Comparison of ENCODE assay signal across 1 cellular context in genomic region chr17:40362696-40363479, GRCh38.
TF ChIP-seq lines count a peak whose summit lies in the region.

No MANE protein-coding gene starts in this region.

TF ChIP-seq in A549, 52 proteins besides CTCF, POLR2A, EP300 and RAD21 (continued from another document):
- TF ChIP-seq USF2 (IDR thresholded peaks at IDR 0.05) (no peak), EHF (CRISPR knock-in tag; IDR thresholded peaks at IDR 0.05) (0 out of 2 replicates have a peak, but pooled peaks have one; percentile 51), SMC3 (IDR thresholded peaks at IDR 0.05) (peak; percentile 89), HEYL (CRISPR knock-in tag; IDR thresholded peaks at IDR 0.05) (no peak), ATOH8 (CRISPR knock-in tag; IDR thresholded peaks at IDR 0.05; ENCODE audit: low read depth) (no peak), HOXA7 (CRISPR knock-in tag; IDR thresholded peaks at IDR 0.05) (no peak), NR3C1 (IDR thresholded peaks at IDR 0.05) (no peak), E2F6 (IDR thresholded peaks at IDR 0.05; ENCODE audit: borderline replicate concordance, low read depth) (peak; percentile 91), SREBF2 (IDR thresholded peaks at IDR 0.05) (no peak), ZC3H11A (IDR thresholded peaks at IDR 0.05) (no peak), POLR2AphosphoS2 (conservative IDR thresholded peaks at IDR 0.05; ENCODE audit: low read length) (no peak), CBX8 (IDR thresholded peaks at IDR 0.05) (no peak), CHD2 (IDR thresholded peaks at IDR 0.05; ENCODE audit: low read length, partially characterized antibody) (peak; percentile 80), EHMT2 (IDR thresholded peaks at IDR 0.05; ENCODE audit: low read depth) (no peak), MAZ (IDR thresholded peaks at IDR 0.05; ENCODE audit: borderline replicate concordance, low read depth, low read length) (0 out of 2 replicates have a peak, but pooled peaks have one; percentile 78), RNF2 (IDR thresholded peaks at IDR 0.05; ENCODE audit: borderline replicate concordance, low read depth) (no peak; the same call in 1 of the 2 replicates), HOXB5 (CRISPR knock-in tag; IDR thresholded peaks at IDR 0.05) (no peak), FOSL2 (IDR thresholded peaks at IDR 0.05) (no peak), FOSL2 (CRISPR knock-in tag; IDR thresholded peaks at IDR 0.05) (no peak), CBX2 (IDR thresholded peaks at IDR 0.05; ENCODE audit: borderline replicate concordance, low read depth) (no peak), MAFK (IDR thresholded peaks at IDR 0.05; ENCODE audit: partially characterized antibody) (no peak), ESRRA (IDR thresholded peaks at IDR 0.05; ENCODE audit: borderline replicate concordance, low read length) (no peak), REST (IDR thresholded peaks at IDR 0.05) (peak; percentile 61), FOXS1 (CRISPR knock-in tag; IDR thresholded peaks at IDR 0.05) (0 out of 2 replicates have a peak, but pooled peaks have one; percentile 54), CHD4 (IDR thresholded peaks at IDR 0.05; ENCODE audit: borderline replicate concordance) (no peak), ZSCAN20 (CRISPR knock-in tag; IDR thresholded peaks at IDR 0.05) (no peak), JUN (IDR thresholded peaks at IDR 0.05) (peak; percentile 54 to 89; a peak in 4 of 5 replicates), HOXB13 (CRISPR knock-in tag; IDR thresholded peaks at IDR 0.05; ENCODE audit: low read depth) (no peak), MAX (IDR thresholded peaks at IDR 0.05) (peak; percentile 93), TFCP2L1 (CRISPR knock-in tag; IDR thresholded peaks at IDR 0.05) (no peak), BHLHE40 (IDR thresholded peaks at IDR 0.05; ENCODE audit: low read depth, low read length) (no peak)
- TF ChIP-seq, protein P1, sequence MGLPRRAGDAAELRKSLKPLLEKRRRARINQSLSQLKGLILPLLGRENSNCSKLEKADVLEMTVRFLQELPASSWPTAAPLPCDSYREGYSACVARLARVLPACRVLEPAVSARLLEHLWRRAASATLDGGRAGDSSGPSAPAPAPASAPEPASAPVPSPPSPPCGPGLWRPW (IDR thresholded peaks at IDR 0.05), result no peak
- TF ChIP-seq, protein P2, sequence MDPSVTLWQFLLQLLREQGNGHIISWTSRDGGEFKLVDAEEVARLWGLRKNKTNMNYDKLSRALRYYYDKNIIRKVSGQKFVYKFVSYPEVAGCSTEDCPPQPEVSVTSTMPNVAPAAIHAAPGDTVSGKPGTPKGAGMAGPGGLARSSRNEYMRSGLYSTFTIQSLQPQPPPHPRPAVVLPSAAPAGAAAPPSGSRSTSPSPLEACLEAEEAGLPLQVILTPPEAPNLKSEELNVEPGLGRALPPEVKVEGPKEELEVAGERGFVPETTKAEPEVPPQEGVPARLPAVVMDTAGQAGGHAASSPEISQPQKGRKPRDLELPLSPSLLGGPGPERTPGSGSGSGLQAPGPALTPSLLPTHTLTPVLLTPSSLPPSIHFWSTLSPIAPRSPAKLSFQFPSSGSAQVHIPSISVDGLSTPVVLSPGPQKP (IDR thresholded peaks at IDR 0.05; ENCODE audit: low read depth, low read length), result no peak
- TF ChIP-seq, protein P3, sequence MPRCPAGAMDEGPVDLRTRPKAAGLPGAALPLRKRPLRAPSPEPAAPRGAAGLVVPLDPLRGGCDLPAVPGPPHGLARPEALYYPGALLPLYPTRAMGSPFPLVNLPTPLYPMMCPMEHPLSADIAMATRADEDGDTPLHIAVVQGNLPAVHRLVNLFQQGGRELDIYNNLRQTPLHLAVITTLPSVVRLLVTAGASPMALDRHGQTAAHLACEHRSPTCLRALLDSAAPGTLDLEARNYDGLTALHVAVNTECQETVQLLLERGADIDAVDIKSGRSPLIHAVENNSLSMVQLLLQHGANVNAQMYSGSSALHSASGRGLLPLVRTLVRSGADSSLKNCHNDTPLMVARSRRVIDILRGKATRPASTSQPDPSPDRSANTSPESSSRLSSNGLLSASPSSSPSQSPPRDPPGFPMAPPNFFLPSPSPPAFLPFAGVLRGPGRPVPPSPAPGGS (IDR thresholded peaks at IDR 0.05), result peak; percentile 69; the same call in 2 of the 3 replicates
- TF ChIP-seq, protein P4, sequence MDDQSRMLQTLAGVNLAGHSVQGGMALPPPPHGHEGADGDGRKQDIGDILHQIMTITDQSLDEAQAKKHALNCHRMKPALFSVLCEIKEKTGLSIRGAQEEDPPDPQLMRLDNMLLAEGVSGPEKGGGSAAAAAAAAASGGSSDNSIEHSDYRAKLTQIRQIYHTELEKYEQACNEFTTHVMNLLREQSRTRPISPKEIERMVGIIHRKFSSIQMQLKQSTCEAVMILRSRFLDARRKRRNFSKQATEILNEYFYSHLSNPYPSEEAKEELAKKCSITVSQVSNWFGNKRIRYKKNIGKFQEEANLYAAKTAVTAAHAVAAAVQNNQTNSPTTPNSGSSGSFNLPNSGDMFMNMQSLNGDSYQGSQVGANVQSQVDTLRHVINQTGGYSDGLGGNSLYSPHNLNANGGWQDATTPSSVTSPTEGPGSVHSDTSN (IDR thresholded peaks at IDR 0.05), result no peak
